Comparison of ENCODE assay signal across 8 cellular contexts in the genomic region with DNA sequence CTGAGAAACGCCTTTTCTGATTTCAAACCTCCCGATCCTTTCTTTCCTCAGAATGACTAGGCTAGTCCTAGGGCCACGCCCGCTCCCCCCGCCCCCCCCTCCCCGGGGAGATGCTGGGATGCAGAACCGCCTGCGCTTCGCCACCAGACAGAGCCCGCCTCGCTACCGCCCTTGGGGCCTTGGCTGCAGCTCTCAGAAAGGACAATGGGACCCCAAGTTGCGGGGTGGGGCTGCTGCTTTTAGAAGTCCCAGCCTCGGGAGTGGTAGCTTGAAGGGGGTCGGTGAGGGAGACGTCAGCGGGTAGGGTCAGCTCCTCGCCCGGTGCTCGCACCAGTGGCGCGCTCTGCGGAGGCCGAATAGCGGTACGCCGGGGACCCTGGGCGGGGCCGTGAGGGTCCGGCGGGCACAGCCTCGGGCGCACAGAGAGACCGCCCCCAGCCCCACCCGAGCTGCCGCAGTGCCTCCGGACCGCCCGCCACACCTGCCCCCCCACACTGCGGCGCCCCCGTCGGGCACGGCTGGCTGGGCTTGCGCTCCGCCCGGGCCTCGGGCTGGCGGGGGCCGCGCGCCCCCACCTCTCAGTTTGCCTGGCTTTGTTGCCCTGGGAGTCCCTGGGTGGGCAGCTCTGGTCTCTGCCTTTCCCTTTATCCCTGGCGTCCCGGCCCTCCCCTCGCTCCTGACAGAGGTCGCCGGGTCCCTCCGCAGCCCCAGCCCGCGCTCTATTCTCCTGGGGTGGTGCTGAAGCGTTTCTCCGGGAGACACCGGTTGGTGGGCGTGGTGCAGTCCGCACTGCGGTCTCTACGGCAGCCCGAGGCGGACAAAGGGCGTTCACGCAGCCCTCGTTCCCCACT.
A peak's percentile ranks its signal among the peaks of the same experiment; 100 is the strongest.
DNase-seq lines count a peak whose midpoint lies in the region; ATAC-seq and TF ChIP-seq lines count a peak whose summit lies in the region.

No MANE protein-coding gene starts in this region.

- no peaks in the 10 kb centered on the region for H3K36me3 Mint-ChIP-seq in activated naive CD4-positive, alpha-beta T cell treated with anti-CD3 and anti-CD28 coated beads, Interleukin-2, amount 50 U/mL, for 24 hours
- H3K36me3 Mint-ChIP-seq in nephron (ENCODE audit: low read depth): no peaks in the 10 kb centered on the region

- ATAC-seq in HG02938 (IDR thresholded peaks at IDR 0.05; ENCODE audit: unreplicated experiment): no peak
- no peak for ATAC-seq in GM18873 (IDR thresholded peaks at IDR 0.05; ENCODE audit: low FRiP score, unreplicated experiment)

- peak overlapping the region; percentile 11 for H3K4me3 Mint-ChIP-seq in activated naive CD4-positive, alpha-beta T cell treated with anti-CD3 and anti-CD28 coated beads, Interleukin-2, amount 50 U/mL, for 24 hours
- peak overlapping the region; percentile 96 to 98 (median 97) for H3K4me3 Mint-ChIP-seq in nephron

- peaks cover 35% of the 10 kb centered on the region for H3K27me3 Mint-ChIP-seq in activated naive CD4-positive, alpha-beta T cell treated with anti-CD3 and anti-CD28 coated beads, Interleukin-2, amount 50 U/mL, for 24 hours
- no peaks in the 10 kb centered on the region for H3K27me3 Mint-ChIP-seq in nephron (ENCODE audit: low read depth)

- no peak for DNase-seq in activated naive CD4-positive, alpha-beta T cell treated with Interleukin-2 at 50 U/mL for 16 hours
- DNase-seq in NCI-H1092 treated with DMSO at 0.1 percent for 48 hours (lab: John Stamatoyannopoulos, UW) (peak; percentile 55), foreskin melanocyte (peak; percentile 50)
- peak; percentile 33 to 44 for DNase-seq in activated CD4-positive, alpha-beta T cell treated with anti-CD3 and anti-CD28 coated beads, Interleukin-2, amount 50 U/mL, for 48 hours

- no peaks in the 10 kb centered on the region for H3K9me3 Mint-ChIP-seq in activated naive CD4-positive, alpha-beta T cell treated with anti-CD3 and anti-CD28 coated beads, Interleukin-2, amount 50 U/mL, for 24 hours
- no peaks in the 10 kb centered on the region for H3K9me3 Mint-ChIP-seq in nephron

- TF ChIP-seq CTCF in nephron (IDR thresholded peaks at IDR 0.05; ENCODE audit: unreplicated experiment in 3 of 3): no peak

- H3K27ac Mint-ChIP-seq in activated naive CD4-positive, alpha-beta T cell treated with anti-CD3 and anti-CD28 coated beads, Interleukin-2, amount 50 U/mL, for 24 hours: no peak overlapping the region
- peak overlapping the region; percentile 90 to 94 (median 91) for H3K27ac Mint-ChIP-seq in nephron

- peaks cover 17% of the 10 kb centered on the region for H3K4me1 Mint-ChIP-seq in activated naive CD4-positive, alpha-beta T cell treated with anti-CD3 and anti-CD28 coated beads, Interleukin-2, amount 50 U/mL, for 24 hours
- peaks cover 42% of the 10 kb centered on the region for H3K4me1 Mint-ChIP-seq in nephron
